Comparison of ENCODE assay signal across 8 cellular contexts in genomic region chr5:74684900-74685851, GRCh38. TPM values are rescaled to one million over a fixed set of nuclear protein-coding genes. Genes with fewer than 3 reads are reported as not detected.
DNase-seq lines count a peak whose midpoint lies in the region; ATAC-seq and TF ChIP-seq lines count a peak whose summit lies in the region.

Gene HEXB (plus strand): TSS chr5:74685233. CDS start chr5:74685261, 28 bp downstream.

- peak within 1 kb of the TSS; percentile 76 to 82 for H3K4me3 ChIP-seq in SK-N-SH (ENCODE audit: low read depth in 2 of 2, low read length in 1 of 2)

- peak within 1 kb of the TSS; percentile 68 for H3K27ac Mint-ChIP-seq in activated naive CD4-positive, alpha-beta T cell treated with anti-CD3 and anti-CD28 coated beads, Interleukin-2, amount 10 ng/mL, durations not matched to agents 7 days and 5 days

- POLR2A ChIA-PET in SK-N-SH (lab: Yijun Ruan, JAX): no interaction called here

- peaks cover 18% of the 10 kb centered on the region for H3K79me2 ChIP-seq in SK-N-SH (ENCODE audit: insufficient read depth)

- H3K27me3 Mint-ChIP-seq in activated naive CD4-positive, alpha-beta T cell treated with anti-CD3 and anti-CD28 coated beads, Interleukin-2, amount 10 ng/mL, durations not matched to agents 7 days and 5 days: peaks cover 28% of the 10 kb centered on the region

- peaks cover 18% of the 10 kb centered on the region for H3K36me3 Mint-ChIP-seq in activated naive CD4-positive, alpha-beta T cell treated with anti-CD3 and anti-CD28 coated beads, Interleukin-2, amount 10 ng/mL, durations not matched to agents 7 days and 5 days

- H4K20me1 ChIP-seq in SK-N-SH (ENCODE audit: insufficient read depth): no peaks in the 10 kb centered on the region

- TF ChIP-seq RAD21 in SK-N-SH (IDR thresholded peaks at IDR 0.05; ENCODE audit: low read length): no peak

- TF ChIP-seq CTCF in SK-N-SH (IDR thresholded peaks at IDR 0.05): no peak

- peaks cover 8 to 11% of the 10 kb centered on the region in 2 experiments for H3K36me3 ChIP-seq in SK-N-SH (replicated peaks in 1 of 2; ENCODE audit: control insufficient read depth in 1 of 2, insufficient read depth in 2 of 2, low read length in 1 of 2)

- DNase-seq in ELR (ENCODE audit: low read depth) (peak; percentile 96), KG1 (lab: John Stamatoyannopoulos, UW) (peak; percentile 78), SK-N-SH (peak; percentile 95), germinal center (ENCODE audit: low spot score) (peak; percentile 72), nucleus accumbens (lab: John Stamatoyannopoulos, UW) (peak in 54 of 56 donors; percentile 31 to 92 (median 74)), substantia nigra (lab: John Stamatoyannopoulos, UW) (peak; percentile 11 to 93 (median 75))
- peak; percentile 91 for DNase-seq in activated naive CD4-positive, alpha-beta T cell treated with anti-CD3 and anti-CD28 coated beads, Interleukin-2, amount 10 ng/mL, durations not matched to agents 7 days and 5 days

- WGBS in SK-N-SH (ENCODE audit: low lambda C conversion rate): 34% methylated on average over 14 of the region's 78 CpGs

- no peak for TF ChIP-seq EP300 in SK-N-SH (IDR thresholded peaks at IDR 0.05; ENCODE audit: borderline replicate concordance in 1 of 2, low read depth in 1 of 2, low read length in 1 of 2)

- ATAC-seq in GM21717 (IDR thresholded peaks at IDR 0.05; ENCODE audit: unreplicated experiment): peak; percentile 73

- peak within 1 kb of the TSS; percentile 79 for H3K9ac ChIP-seq in SK-N-SH

- H3K4me1 Mint-ChIP-seq in activated naive CD4-positive, alpha-beta T cell treated with anti-CD3 and anti-CD28 coated beads, Interleukin-2, amount 10 ng/mL, durations not matched to agents 7 days and 5 days: peaks cover 27% of the 10 kb centered on the region

- H3K4me3 Mint-ChIP-seq in activated naive CD4-positive, alpha-beta T cell treated with anti-CD3 and anti-CD28 coated beads, Interleukin-2, amount 10 ng/mL, durations not matched to agents 7 days and 5 days: peak within 1 kb of the TSS; percentile 87

- H3K9me2 ChIP-seq in SK-N-SH: no peaks in the 10 kb centered on the region

- no peaks in the 10 kb centered on the region for H3K27me3 ChIP-seq in SK-N-SH (ENCODE audit: insufficient read depth)

- H3K9me3 Mint-ChIP-seq in activated naive CD4-positive, alpha-beta T cell treated with anti-CD3 and anti-CD28 coated beads, Interleukin-2, amount 10 ng/mL, durations not matched to agents 7 days and 5 days: no peaks in the 10 kb centered on the region

- H3K4me1 ChIP-seq in SK-N-SH (ENCODE audit: control insufficient read depth in 1 of 2, insufficient read depth in 2 of 2, low read depth in 1 of 2, low read length in 1 of 2): peaks cover 0 to 14% of the 10 kb centered on the region in 2 experiments; a peak in 1 of 4 replicates

- H3K27ac ChIP-seq in SK-N-SH (ENCODE audit: low read depth in 2 of 2, low read length in 1 of 2) (peak within 1 kb of the TSS in 1 of 2 experiments; percentile 20; a peak in 1 of 4 replicates), substantia nigra (ENCODE audit: low read depth, low read length, poor library complexity, severe bottlenecking) (peak within 1 kb of the TSS; percentile 85)

- CTCF ChIA-PET in SK-N-SH (lab: Yijun Ruan, JAX): interaction anchor here (0.5 to 4.1 kb wide), 6 partner anchors 9 to 81 kb away, joined by 3 to 15 read pairs (median 3); partner anchors contain the start of genes GFM2 and NSA2
- CTCF ChIA-PET in activated naive CD4-positive, alpha-beta T cell treated with anti-CD3 and anti-CD28 coated beads, Interleukin-2, amount 10 ng/mL, durations not matched to agents 7 days and 5 days (lab: Charles Lee): interaction anchor here (0.9 kb wide), 1 partner anchor 10 kb away, joined by 3 read pairs; no protein-coding TSS in a partner anchor

- H3F3A ChIP-seq in SK-N-SH (replicated peaks; ENCODE audit: insufficient read depth): peaks cover 4% of the 10 kb centered on the region

- H2AFZ ChIP-seq in SK-N-SH (ENCODE audit: low read depth): peak within 1 kb of the TSS; percentile 87

- peak within 1 kb of the TSS; percentile 92 for H3K4me2 ChIP-seq in SK-N-SH

- no peaks in the 10 kb centered on the region for H3K9me3 ChIP-seq in SK-N-SH

TF ChIP-seq in SK-N-SH, 30 proteins besides CTCF, POLR2A, EP300 and RAD21 (continues in another document):
- TF ChIP-seq NRF1 (IDR thresholded peaks at IDR 0.05; ENCODE audit: low read depth, low read length) (no peak), USF1 (IDR thresholded peaks at IDR 0.05; ENCODE audit: borderline replicate concordance, low read depth) (peak; percentile 84), RXRA (IDR thresholded peaks at IDR 0.05; ENCODE audit: borderline replicate concordance, low read depth) (no peak), POLR2AphosphoS5 (IDR thresholded peaks at IDR 0.05; ENCODE audit: low read depth, low read length) (peak; percentile 76; the same call in 1 of the 2 replicates), YY1 (IDR thresholded peaks at IDR 0.05; ENCODE audit: low read depth) (peak; percentile 62; the same call in 1 of the 2 replicates), RFX5 (IDR thresholded peaks at IDR 0.05; ENCODE audit: low read length) (no peak), FOSL2 (IDR thresholded peaks at IDR 0.05; ENCODE audit: borderline replicate concordance, low read depth) (peak; percentile 76), SIN3A (IDR thresholded peaks at IDR 0.05; ENCODE audit: borderline replicate concordance, low read depth, low read length) (0 out of 2 replicates have a peak, but pooled peaks have one; percentile 24), PBX3 (IDR thresholded peaks at IDR 0.05) (0 out of 2 replicates have a peak, but pooled peaks have one; percentile 5), TEAD4 (IDR thresholded peaks at IDR 0.05; ENCODE audit: borderline replicate concordance, insufficient read depth) (no peak), CHD2 (IDR thresholded peaks at IDR 0.05; ENCODE audit: low read length, partially characterized antibody) (no peak), MEF2A (IDR thresholded peaks at IDR 0.05; ENCODE audit: borderline replicate concordance, low read depth) (no peak), USF2 (IDR thresholded peaks at IDR 0.05; ENCODE audit: borderline replicate concordance, low read depth, low read length) (no peak), SMC3 (IDR thresholded peaks at IDR 0.05; ENCODE audit: low read depth, low read length) (no peak), TCF12 (IDR thresholded peaks at IDR 0.05) (no peak), MXI1 (IDR thresholded peaks at IDR 0.05; ENCODE audit: low read depth, low read length) (0 out of 2 replicates have a peak, but pooled peaks have one; percentile 7), JUND (IDR thresholded peaks at IDR 0.05) (peak; percentile 35; the same call in 1 of the 2 replicates), GATA2 (CRISPR knock-in tag; IDR thresholded peaks at IDR 0.05) (no peak), ELF1 (IDR thresholded peaks at IDR 0.05) (no peak), REST (IDR thresholded peaks at IDR 0.05; ENCODE audit: low read depth, low read length) (no peak)

RNA-seq across cellular contexts. Expression of gene HEXB, which starts in this region (rescaled TPM):
- polyA plus RNA-seq in SK-N-SH (2012; rRNA removed): 75.8 and 80.0 TPM in 2 replicates
- 101 and 149 TPM in 2 replicates for polyA plus RNA-seq in SK-N-SH (2012; cell fraction: cytosol; rRNA removed)
- 50.7 and 56.8 TPM in 2 replicates for polyA plus RNA-seq in SK-N-SH (2012; cell fraction: nucleus; rRNA removed)
